26 cellular contexts compared by ENCODE assay signal in genomic region chr9:106872641-106873040, GRCh38. TPM values are rescaled to one million over a fixed set of nuclear protein-coding genes. Genes with fewer than 3 reads are reported as not detected.
"Had no signal": no experiment of that assay in that cellular context is flagged by ENCODE, and none has a peak within 500 bp of the region (broad histone marks: within the 10 kb centered on the region; RNA-seq: fewer than 3 reads in every experiment).

No MANE protein-coding gene starts in this region.

- H3K9me3 ChIP-seq: right atrium auricular region, stomach, tibial nerve had no signal

- H3K4me3 ChIP-seq: hepatocyte, right atrium auricular region, stomach, tibial nerve had no signal

- H3K27me3 ChIP-seq: hepatocyte, right atrium auricular region, stomach, tibial nerve had no signal

- DNase-seq: activated B cell treated with CpG ODN at 0.5 μM for 24 hours; activated CD4-positive, alpha-beta T cell treated with anti-CD3 and anti-CD28 coated beads, Interleukin-2, amount 50 U/mL, for 1 hour; activated CD8-positive, alpha-beta T cell treated with anti-CD3 and anti-CD28 coated beads for 36 hours; activated gamma-delta T cell treated with Interleukin-2 at 50 U/mL for 16 hours; activated naive CD4-positive, alpha-beta T cell treated with anti-CD3 and anti-CD28 coated beads, Interleukin-2, amount 50 U/mL, for 16 hours; activated T-cell treated with anti-CD3 and anti-CD28 coated beads, Interleukin-2, amount 50 U/mL, for 4 hours; amniotic stem cell; caudate nucleus; cortex of kidney; left colon; mammary epithelial cell; naive thymus-derived CD8-positive, alpha-beta T cell; occipital lobe; stimulated activated CD4-positive, alpha-beta T cell treated with anti-CD3 and anti-CD28 coated beads, Interleukin-15, amount 100 ng/mL, for 24 hours; stimulated activated CD4-positive, alpha-beta T cell treated with anti-CD3 and anti-CD28 coated beads, Interleukin-2, amount 100 ng/mL, for 24 hours; stimulated activated naive B cell treated with anti-CD40 and anti-IgM and Interleukin-4, amounts not matched to agents 10 μg/mL and 1 μg/mL and 100 μg/mL, for 72 hours; stomach; T-helper 1 cell had no signal

- H2AFZ ChIP-seq: hepatocyte, parathyroid adenoma had no signal

- H3K9ac ChIP-seq: parathyroid adenoma had no signal

- H3K4me2 ChIP-seq: hepatocyte had no signal

- H3K27ac ChIP-seq: hepatocyte, parathyroid adenoma, right atrium auricular region had no signal

- ATAC-seq: activated CD8-positive, alpha-beta T cell treated with anti-CD3 and anti-CD28 coated beads for 36 hours; activated T-cell treated with anti-CD3 and anti-CD28 coated beads, Interleukin-2, amount 50 U/mL, for 4 hours; activated T-helper 17 cell treated with anti-CD3 and anti-CD28 coated beads, Interleukin-2, amount 50 U/mL, for 72 hours; left colon; naive thymus-derived CD8-positive, alpha-beta T cell; stimulated activated naive B cell treated with anti-CD40 and anti-IgM and Interleukin-4, amounts not matched to agents 10 μg/mL and 1 μg/mL and 100 μg/mL, for 72 hours had no signal

- H3K36me3 ChIP-seq: right atrium auricular region, stomach, tibial nerve had no signal

- FAIRE-seq: endothelial cell of umbilical vein, frontal cortex, keratinocyte had no signal

RNA-seq across cellular contexts. Expression of gene ZNF462, which starts 9.7 kb away (rescaled TPM):
- total RNA-seq: activated B cell treated with CpG ODN at 0.5 μM for 24 hours; activated CD8-positive, alpha-beta T cell treated with anti-CD3 and anti-CD28 coated beads for 36 hours; naive thymus-derived CD8-positive, alpha-beta T cell had no signal
- polyA plus RNA-seq: naive thymus-derived CD8-positive, alpha-beta T cell had no signal
